ENCODE assay signal across 8 cellular contexts in the genomic region with DNA sequence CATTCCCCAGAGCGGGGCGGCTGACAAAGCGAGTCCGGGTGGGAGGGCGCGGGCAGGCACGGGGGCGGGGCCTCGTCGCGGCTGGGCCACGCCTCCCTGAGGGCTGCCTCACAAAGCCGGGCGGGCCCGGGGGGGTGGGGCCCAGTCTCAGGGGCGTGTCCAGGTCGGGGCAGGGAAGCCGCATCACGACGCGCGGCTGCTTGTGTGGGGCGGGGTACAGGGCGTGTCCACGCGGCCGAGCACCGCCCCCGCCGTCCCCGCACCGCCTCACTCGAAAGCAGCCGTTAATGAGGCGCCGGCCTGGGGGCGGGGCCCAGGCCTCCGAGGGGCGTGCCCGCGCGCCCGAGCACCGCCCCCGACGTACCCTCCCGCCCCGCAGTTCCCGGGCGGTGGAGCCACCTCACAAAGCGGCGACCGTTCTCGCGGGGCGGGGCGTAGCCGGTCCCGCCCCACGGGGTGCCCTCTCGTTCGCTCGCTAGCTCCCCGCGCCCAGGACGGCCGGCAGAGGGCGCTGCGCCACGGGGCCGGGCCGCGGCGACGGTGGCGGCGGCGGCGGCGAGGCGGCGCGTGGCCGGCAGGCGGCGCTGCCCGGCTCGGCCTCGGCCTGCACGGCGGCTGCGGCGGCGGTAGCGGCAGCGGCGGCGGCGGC. TPM values are rescaled to one million over a fixed set of nuclear protein-coding genes. Genes with fewer than 3 reads are reported as not detected.
DNase-seq lines count a peak whose midpoint lies in the region; ATAC-seq and TF ChIP-seq lines count a peak whose summit lies in the region.

A gene (plus strand): TSS at position 599 of the 649 bp plus-strand sequence. CDS start 150 bp downstream, outside the sequence.

- peaks cover 0 to 7% (median 0%) of the 10 kb centered on the region in 8 donors for H3K9me3 Mint-ChIP-seq in CD4-positive, alpha-beta memory T cell
- H3K9me3 Mint-ChIP-seq in activated CD4-positive, alpha-beta memory T cell treated with anti-CD3 and anti-CD28 coated beads for 36 hours, result no peaks in the 10 kb centered on the region

- peak within 1 kb of the TSS; percentile 55 for H3K27ac ChIP-seq in CD4-positive, alpha-beta memory T cell (ENCODE audit: low read depth, low read length)
- H3K27ac ChIP-seq in HL-60 (replicated peaks), result peak within 1 kb of the TSS; percentile 32; the same call in 1 of the 2 replicates

- intact Hi-C loops in CD4-positive, alpha-beta memory T cell (cut with micrococcal nuclease), result loop anchor here (1.0 to 5.0 kb wide), 6 partner anchors 35 to 304 kb away; a partner anchor contains a TSS
- intact Hi-C loops in activated CD4-positive, alpha-beta memory T cell treated with anti-CD3 and anti-CD28 coated beads for 36 hours (cut with micrococcal nuclease), result loop anchor here (2.0 to 5.0 kb wide), 4 partner anchors 34 to 224 kb away; a partner anchor contains a TSS
- intact Hi-C loops in lower leg skin (cut with DNase I; ENCODE audit: low total_unique reads), result loop anchor here (10.0 kb wide), 1 partner anchor 54 kb away; a partner anchor contains a TSS

- H3K4me1 ChIP-seq in CD4-positive, alpha-beta memory T cell (ENCODE audit: insufficient read depth, low read length), result peaks cover 20% of the 10 kb centered on the region

- H3K36me3 Mint-ChIP-seq in CD4-positive, alpha-beta memory T cell, result peaks cover 0 to 4% of the 10 kb centered on the region in 2 donors
- peaks cover 3% of the 10 kb centered on the region for H3K36me3 Mint-ChIP-seq in activated CD4-positive, alpha-beta memory T cell treated with anti-CD3 and anti-CD28 coated beads for 36 hours

- no peaks in the 10 kb centered on the region for H3K27me3 Mint-ChIP-seq in CD4-positive, alpha-beta memory T cell
- H3K27me3 Mint-ChIP-seq in activated CD4-positive, alpha-beta memory T cell treated with anti-CD3 and anti-CD28 coated beads for 36 hours, result no peaks in the 10 kb centered on the region

- no peaks in the 10 kb centered on the region for H3K9me3 ChIP-seq in CD4-positive, alpha-beta memory T cell (ENCODE audit: control insufficient read depth in 1 of 2, low read length in 2 of 2)

- CTCF ChIA-PET in CD4-positive, alpha-beta memory T cell (lab: Charles Lee; ENCODE audit: partially characterized antibody), result interaction anchor here (0.6 to 2.5 kb wide), 2 partner anchors 10 to 35 kb away, joined by 3 to 9 read pairs; a partner anchor contains a TSS
- CTCF ChIA-PET in activated CD4-positive, alpha-beta memory T cell treated with anti-CD3 and anti-CD28 coated beads for 36 hours (lab: Charles Lee), result interaction anchor here (0.5 to 4.1 kb wide), 17 partner anchors 9 to 570 kb away, joined by 3 to 30 read pairs (median 4); a partner anchor contains a TSS

- TF ChIP-seq CTCF in HL-60 (IDR thresholded peaks at IDR 0.05; ENCODE audit: insufficient read depth, low read length) (peak; percentile 14), lower leg skin (IDR thresholded peaks at IDR 0.05) (no peak)

- peak within 1 kb of the TSS; percentile 81 to 94 (median 86) for H3K4me3 Mint-ChIP-seq in CD4-positive, alpha-beta memory T cell
- H3K4me3 Mint-ChIP-seq in activated CD4-positive, alpha-beta memory T cell treated with anti-CD3 and anti-CD28 coated beads for 36 hours, result peak within 1 kb of the TSS; percentile 79

- peak within 1 kb of the TSS; percentile 47 to 55 for H3K4me3 ChIP-seq in CD4-positive, alpha-beta memory T cell (ENCODE audit: low read length in 2 of 2)
- H3K4me3 ChIP-seq in HL-60 (replicated peaks; ENCODE audit: insufficient read depth, low read length) (peak within 1 kb of the TSS; percentile 88), lower leg skin (ENCODE audit: low read depth, poor library complexity, severe bottlenecking) (peak within 1 kb of the TSS; percentile 77)

- no peaks in the 10 kb centered on the region for H3K36me3 ChIP-seq in CD4-positive, alpha-beta memory T cell (ENCODE audit: insufficient read depth, low read length)

- peak; percentile 65 for ATAC-seq in GM19455 (IDR thresholded peaks at IDR 0.05; ENCODE audit: unreplicated experiment)

- peak; percentile 99 to 100 (median 99) for DNase-seq in CD4-positive, alpha-beta memory T cell
- peak; percentile 94 to 98 for DNase-seq in HL-60 (ENCODE audit: low read depth in 1 of 2, low spot score in 1 of 2)
- DNase-seq in NCI-H82 treated with DMSO at 0.1 percent for 48 hours (lab: John Stamatoyannopoulos, UW; ENCODE audit: unreplicated experiment), result peak; percentile 91
- DNase-seq in activated CD4-positive, alpha-beta memory T cell treated with anti-CD3 and anti-CD28 coated beads for 36 hours, result peak; percentile 99
- DNase-seq in dermis microvascular lymphatic vessel endothelial cell (ENCODE audit: low read depth in 2 of 2), result peak; percentile 92 to 99
- peak; percentile 98 to 100 for DNase-seq in lower leg skin (ENCODE audit: low spot score in 2 of 2)
- peak; percentile 99 for DNase-seq in stimulated activated CD4-positive, alpha-beta T cell treated with anti-CD3 and anti-CD28 coated beads, Interleukin-4, amount 100 ng/mL, for 4 hours

- WGBS in lower leg skin, 2 donors, result 0% methylated on average over 4 to 37 of the region's 99 CpGs

- no peaks in the 10 kb centered on the region for H3K27me3 ChIP-seq in CD4-positive, alpha-beta memory T cell (ENCODE audit: insufficient read depth, low read length)
- H3K27me3 ChIP-seq in HL-60 (ENCODE audit: insufficient read depth, poor library complexity, severe bottlenecking), result no peaks in the 10 kb centered on the region

- peak within 1 kb of the TSS; percentile 76 to 96 (median 92) for H3K27ac Mint-ChIP-seq in CD4-positive, alpha-beta memory T cell
- peak within 1 kb of the TSS; percentile 96 for H3K27ac Mint-ChIP-seq in activated CD4-positive, alpha-beta memory T cell treated with anti-CD3 and anti-CD28 coated beads for 36 hours

- peaks cover 8 to 24% (median 16%) of the 10 kb centered on the region in 4 donors for H3K4me1 Mint-ChIP-seq in CD4-positive, alpha-beta memory T cell
- peaks cover 25% of the 10 kb centered on the region for H3K4me1 Mint-ChIP-seq in activated CD4-positive, alpha-beta memory T cell treated with anti-CD3 and anti-CD28 coated beads for 36 hours (ENCODE audit: low read depth)

- no peak for TF ChIP-seq POLR2A in lower leg skin (IDR thresholded peaks at IDR 0.05)

- POLR2A ChIA-PET in CD4-positive, alpha-beta memory T cell (lab: Charles Lee; ENCODE audit: partially characterized antibody), result interaction anchor here (1.0 to 3.6 kb wide), 5 partner anchors 35 to 305 kb away, joined by 3 to 15 read pairs (median 4); a partner anchor contains a TSS
- POLR2A ChIA-PET in activated CD4-positive, alpha-beta memory T cell treated with anti-CD3 and anti-CD28 coated beads for 36 hours (lab: Charles Lee), result interaction anchor here (0.6 to 1.0 kb wide), 4 partner anchors 35 to 367 kb away, joined by 3 to 4 read pairs (median 3); a partner anchor contains a TSS

RNA-seq across cellular contexts. Expression of the gene that starts here (rescaled TPM):
- 10 to 100 TPM; 25.2 to 26.5 TPM for total RNA-seq in CD4-positive, alpha-beta memory T cell
- 1 to 10 TPM in 1 of 2 donors, under 1 TPM in 1; 0.71 to 1.8 TPM for polyA plus RNA-seq in CD4-positive, alpha-beta memory T cell
- 10 to 100 TPM; 75.0 to 78.3 TPM for total RNA-seq in activated CD4-positive, alpha-beta memory T cell treated with anti-CD3 and anti-CD28 coated beads for 36 hours
- total RNA-seq in dermis microvascular lymphatic vessel endothelial cell (19.0 and 26.4 TPM in 2 replicates), lower leg skin (10 to 100 TPM; 19.8 to 24.9 (median 21.2) TPM)

Comparison
In these comparisons a context has a peak if more than half of its experiments do, and no peak if none do; other contexts are left out.
1. Peak in every context shown above with its lines: DNase-seq, ATAC-seq, H3K4me3 ChIP-seq and H3K27ac ChIP-seq.